In the genomic region with DNA sequence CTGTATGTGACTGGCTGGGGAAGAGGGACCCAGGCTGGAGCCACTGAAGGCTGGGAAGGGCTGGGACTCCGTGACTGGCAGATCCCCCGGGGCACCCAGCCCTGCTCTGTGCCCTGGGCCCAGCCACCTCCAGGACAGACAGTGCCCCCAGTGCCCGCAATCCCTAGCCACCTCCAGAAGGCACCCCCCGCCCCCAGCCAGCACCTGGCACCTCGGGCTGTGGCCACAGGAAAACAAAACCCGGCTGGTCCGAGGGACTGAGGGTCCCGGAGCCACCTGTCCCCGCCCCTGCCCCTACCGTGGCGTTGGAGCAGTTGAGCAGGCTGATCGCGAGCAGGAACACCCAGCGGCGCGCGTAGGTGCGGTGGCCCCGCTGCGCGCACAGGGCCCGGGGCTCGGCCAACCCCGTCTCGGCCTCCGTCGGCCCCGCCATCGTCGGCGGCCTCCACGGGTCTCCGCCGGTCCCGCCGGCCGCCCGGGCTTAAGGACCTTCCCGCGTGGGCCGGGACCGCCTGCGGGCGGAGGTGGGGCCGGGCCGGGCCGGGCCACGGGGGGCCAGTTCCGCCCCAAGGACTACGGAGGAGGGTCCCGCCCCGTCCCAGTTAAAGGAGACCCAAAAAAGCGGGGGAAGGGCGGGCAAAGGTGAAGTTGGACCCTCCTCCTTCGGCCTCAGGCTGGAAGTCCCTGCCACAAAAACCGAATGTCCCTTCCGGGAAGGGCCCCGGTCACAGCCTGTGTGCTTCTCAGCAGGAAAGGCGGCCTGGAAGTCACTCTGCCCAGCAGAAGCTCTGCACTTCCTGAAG, we compare ENCODE assay signal across 9 cellular contexts. TPM values are rescaled to one million over a fixed set of nuclear protein-coding genes. Genes with fewer than 3 reads are reported as not detected.
A peak's percentile ranks its signal among the peaks of the same experiment; 100 is the strongest.
DNase-seq lines count a peak whose midpoint lies in the region; ATAC-seq, FAIRE-seq and TF ChIP-seq lines count a peak whose summit lies in the region.
"Had no signal": no experiment of that assay in that cellular context is flagged by ENCODE, and none has a peak within 500 bp of the region (broad histone marks: within the 10 kb centered on the region; RNA-seq: fewer than 3 reads in every experiment).

A gene (minus strand): TSS at position 457 of the 803 bp plus-strand sequence. CDS start 24 bp downstream, at position 433.

- H3K27ac ChIP-seq in endothelial cell of umbilical vein (ENCODE audit: insufficient read depth, low read depth, low read length) (peak within 1 kb of the TSS; percentile 12), upper lobe of right lung (peak within 1 kb of the TSS; percentile 88), Karpas-422 (ENCODE audit: low read length) (no peak within 1 kb of the TSS)

- H3K4me2 ChIP-seq in endothelial cell of umbilical vein (ENCODE audit: insufficient read depth, low read length) (peak within 1 kb of the TSS; percentile 30), Karpas-422 (ENCODE audit: low read depth, low read length, poor library complexity, severe bottlenecking) (no peak within 1 kb of the TSS)

- FAIRE-seq in endothelial cell of umbilical vein (lab: Jason Lieb, UNC), result peak; percentile 15
- FAIRE-seq in GM12891 (lab: Jason Lieb, UNC), result no peak

- intact Hi-C loops in activated naive CD4-positive, alpha-beta T cell treated with anti-CD3 and anti-CD28 coated beads for 36 hours (cut with micrococcal nuclease), result no loop called here
- intact Hi-C loops in endothelial cell of umbilical vein (cut with micrococcal nuclease) (no loop called here), upper lobe of right lung (cut with DNase I) (no loop called here)

- ATAC-seq in upper lobe of right lung, result peak; percentile 53

- H4K20me1 ChIP-seq in endothelial cell of umbilical vein (replicated peaks; ENCODE audit: control insufficient read depth, extremely low read depth, insufficient read depth, low read length) (no peaks in the 10 kb centered on the region), Karpas-422 (ENCODE audit: insufficient read depth, low read depth, low read length) (no peaks in the 10 kb centered on the region)

- no peak within 1 kb of the TSS for H3K27ac Mint-ChIP-seq in activated naive CD4-positive, alpha-beta T cell treated with anti-CD3 and anti-CD28 coated beads, Interleukin-2, amount 10 ng/mL, durations not matched to agents 7 days and 5 days
- no peak within 1 kb of the TSS for H3K27ac Mint-ChIP-seq in activated naive CD4-positive, alpha-beta T cell treated with anti-CD3 and anti-CD28 coated beads for 36 hours

- DNase-seq in activated naive CD4-positive, alpha-beta T cell treated with anti-CD3 and anti-CD28 coated beads, Interleukin-2, amount 10 ng/mL, durations not matched to agents 7 days and 5 days, result peak; percentile 24
- DNase-seq in activated naive CD4-positive, alpha-beta T cell treated with anti-CD3 and anti-CD28 coated beads for 36 hours, result no peak
- no peak for DNase-seq in endothelial cell of umbilical vein (ENCODE audit: low read depth, low spot score)
- no peak for DNase-seq in mucosa of gallbladder (ENCODE audit: low spot score)
- DNase-seq in upper lobe of right lung, result peak; percentile 80
- no peak for DNase-seq in GM12891 (ENCODE audit: insufficient read length, low spot score)
- DNase-seq in activated naive CD4-positive, alpha-beta T cell treated with anti-CD3 and anti-CD28 coated beads, Interleukin-2, amount 50 U/mL, for 16 hours, result no peak
- no peak for DNase-seq in Karpas-422
- DNase-seq: Caco-2 had no signal

- no peaks in the 10 kb centered on the region for H3K36me3 Mint-ChIP-seq in activated naive CD4-positive, alpha-beta T cell treated with anti-CD3 and anti-CD28 coated beads, Interleukin-2, amount 10 ng/mL, durations not matched to agents 7 days and 5 days
- H3K36me3 Mint-ChIP-seq in activated naive CD4-positive, alpha-beta T cell treated with anti-CD3 and anti-CD28 coated beads for 36 hours (ENCODE audit: low read depth), result no peaks in the 10 kb centered on the region

- H3K9me2 ChIP-seq in Karpas-422 (replicated peaks; ENCODE audit: insufficient read depth, low read length), result no peaks in the 10 kb centered on the region

- H3K9me1 ChIP-seq in endothelial cell of umbilical vein (replicated peaks; ENCODE audit: control insufficient read depth, extremely low read depth, insufficient read depth, low read length), result no peaks in the 10 kb centered on the region

- peaks cover 53% of the 10 kb centered on the region for H3K27me3 Mint-ChIP-seq in activated naive CD4-positive, alpha-beta T cell treated with anti-CD3 and anti-CD28 coated beads, Interleukin-2, amount 10 ng/mL, durations not matched to agents 7 days and 5 days
- peaks cover 19% of the 10 kb centered on the region for H3K27me3 Mint-ChIP-seq in activated naive CD4-positive, alpha-beta T cell treated with anti-CD3 and anti-CD28 coated beads for 36 hours (ENCODE audit: low read depth)

- H3K9me3 ChIP-seq in endothelial cell of umbilical vein (replicated peaks; ENCODE audit: control insufficient read depth, insufficient read depth, low read length), result no peaks in the 10 kb centered on the region
- H3K9me3 ChIP-seq in upper lobe of right lung, result no peaks in the 10 kb centered on the region
- H3K9me3 ChIP-seq in Karpas-422 (ENCODE audit: low read length), result no peaks in the 10 kb centered on the region
- H3K9me3 ChIP-seq: Caco-2 had no signal

- H3K27me3 ChIP-seq in endothelial cell of umbilical vein (ENCODE audit: control insufficient read depth in 2 of 2, insufficient read depth in 2 of 2, low read length in 2 of 2) (peaks cover 0 to 4% of the 10 kb centered on the region in 2 experiments), upper lobe of right lung (no peaks in the 10 kb centered on the region), Karpas-422 (ENCODE audit: low read length) (no peaks in the 10 kb centered on the region)

- TF ChIP-seq CTCF in endothelial cell of umbilical vein (IDR thresholded peaks at IDR 0.05; ENCODE audit: extremely low read depth in 1 of 2, insufficient read depth in 1 of 2, low read depth in 1 of 2, low read length in 2 of 2) (no peak), upper lobe of right lung (IDR thresholded peaks at IDR 0.05) (peak; percentile 2)

- H3K9ac ChIP-seq in endothelial cell of umbilical vein (replicated peaks; ENCODE audit: extremely low read depth, insufficient read depth, low read length) (no peak within 1 kb of the TSS), Karpas-422 (ENCODE audit: low read length) (no peak within 1 kb of the TSS)

- dilution Hi-C loops in endothelial cell of umbilical vein (cut with MboI; ENCODE audit: extremely low pct_ligation_motif_present, low sequenced_read_pairs), result no loop called here

- H3K4me3 Mint-ChIP-seq in activated naive CD4-positive, alpha-beta T cell treated with anti-CD3 and anti-CD28 coated beads, Interleukin-2, amount 10 ng/mL, durations not matched to agents 7 days and 5 days, result no peak within 1 kb of the TSS
- no peak within 1 kb of the TSS for H3K4me3 Mint-ChIP-seq in activated naive CD4-positive, alpha-beta T cell treated with anti-CD3 and anti-CD28 coated beads for 36 hours

- H3K79me2 ChIP-seq in endothelial cell of umbilical vein (ENCODE audit: control insufficient read depth, insufficient read depth, low read length) (no peaks in the 10 kb centered on the region), Karpas-422 (ENCODE audit: low read length) (no peaks in the 10 kb centered on the region)

- POLR2A ChIA-PET in endothelial cell of umbilical vein (lab: Charles Lee), result no interaction called here

- peaks cover 14% of the 10 kb centered on the region for H3K4me1 ChIP-seq in endothelial cell of umbilical vein (ENCODE audit: control insufficient read depth, extremely low read depth, insufficient read depth, low read length)
- H3K4me1 ChIP-seq in upper lobe of right lung, result peaks cover 30% of the 10 kb centered on the region
- H3K4me1 ChIP-seq in Karpas-422 (ENCODE audit: low read length), result no peaks in the 10 kb centered on the region

- H3K4me3 ChIP-seq in endothelial cell of umbilical vein (replicated peaks in 1 of 3; ENCODE audit: insufficient read depth in 1 of 3, low read depth in 1 of 3, low read length in 3 of 3), result peak within 1 kb of the TSS in 2 of 3 experiments; percentile 0 to 35
- peak within 1 kb of the TSS; percentile 67 for H3K4me3 ChIP-seq in upper lobe of right lung
- H3K4me3 ChIP-seq in Karpas-422 (ENCODE audit: low read length), result no peak within 1 kb of the TSS

- TF ChIP-seq POLR2A in endothelial cell of umbilical vein (IDR thresholded peaks at IDR 0.05; ENCODE audit: low read depth, low read length) (peak; percentile 19), GM12891 (IDR thresholded peaks at IDR 0.05; ENCODE audit: low read depth, low read length) (no peak)

- no peaks in the 10 kb centered on the region for H3K9me3 Mint-ChIP-seq in activated naive CD4-positive, alpha-beta T cell treated with anti-CD3 and anti-CD28 coated beads, Interleukin-2, amount 10 ng/mL, durations not matched to agents 7 days and 5 days
- no peaks in the 10 kb centered on the region for H3K9me3 Mint-ChIP-seq in activated naive CD4-positive, alpha-beta T cell treated with anti-CD3 and anti-CD28 coated beads for 36 hours

- no peaks in the 10 kb centered on the region for H3K36me3 ChIP-seq in endothelial cell of umbilical vein (ENCODE audit: control insufficient read depth in 2 of 2, extremely low read depth in 1 of 2, insufficient read depth in 2 of 2, low read length in 2 of 2)
- no peaks in the 10 kb centered on the region for H3K36me3 ChIP-seq in upper lobe of right lung
- no peaks in the 10 kb centered on the region for H3K36me3 ChIP-seq in Karpas-422 (ENCODE audit: insufficient read depth, low read length)

- BruUV-seq in endothelial cell of umbilical vein (replicated peaks; lab: Mats Ljungman, UMichigan), result no TSS peak

- H2AFZ ChIP-seq in endothelial cell of umbilical vein (ENCODE audit: low read depth, low read length) (peak within 1 kb of the TSS; percentile 95), Karpas-422 (ENCODE audit: low read length) (no peak within 1 kb of the TSS)

- CTCF ChIA-PET in activated naive CD4-positive, alpha-beta T cell treated with anti-CD3 and anti-CD28 coated beads, Interleukin-2, amount 10 ng/mL, durations not matched to agents 7 days and 5 days (lab: Charles Lee), result no interaction called here
- CTCF ChIA-PET in activated naive CD4-positive, alpha-beta T cell treated with anti-CD3 and anti-CD28 coated beads for 36 hours (lab: Charles Lee), result no interaction called here
- CTCF ChIA-PET in endothelial cell of umbilical vein (lab: Charles Lee), result no interaction called here

- H3K4me1 Mint-ChIP-seq in activated naive CD4-positive, alpha-beta T cell treated with anti-CD3 and anti-CD28 coated beads, Interleukin-2, amount 10 ng/mL, durations not matched to agents 7 days and 5 days, result no peaks in the 10 kb centered on the region
- no peaks in the 10 kb centered on the region for H3K4me1 Mint-ChIP-seq in activated naive CD4-positive, alpha-beta T cell treated with anti-CD3 and anti-CD28 coated beads for 36 hours (ENCODE audit: low read depth)

RNA-seq across cellular contexts. Expression of the gene that starts here (rescaled TPM):
- not detected for total RNA-seq in activated naive CD4-positive, alpha-beta T cell treated with anti-CD3 and anti-CD28 coated beads for 36 hours
- 5.0 and 11.5 TPM in 2 replicates for total RNA-seq in endothelial cell of umbilical vein
- 4.2 and 4.6 TPM in 2 replicates for polyA plus RNA-seq in endothelial cell of umbilical vein
- polyA plus RNA-seq in endothelial cell of umbilical vein (2011; cell fraction: cytosol; rRNA removed), result 1.2 and 2.0 TPM in 2 replicates
- 6.6 and 9.1 TPM in 2 replicates for polyA plus RNA-seq in endothelial cell of umbilical vein (2011; cell fraction: nucleus; rRNA removed)
- 1.3 and 1.5 TPM in 2 replicates for polyA plus RNA-seq in endothelial cell of umbilical vein (2012)
- 1.1 and 2.0 TPM in 2 replicates for polyA minus RNA-seq in endothelial cell of umbilical vein
- polyA minus RNA-seq in endothelial cell of umbilical vein (2011; cell fraction: cytosol; rRNA and poly(A)+ RNA removed), result not detected
- polyA minus RNA-seq in endothelial cell of umbilical vein (2011; cell fraction: nucleus; rRNA and poly(A)+ RNA removed), result 2.0 and 3.1 TPM in 2 replicates
- total RNA-seq in mucosa of gallbladder, result 13.9 TPM
- total RNA-seq in upper lobe of right lung, result 32.9 TPM
- 0.42 TPM for polyA plus RNA-seq in GM12891 (2012; ENCODE audit: low read depth, missing spikeins)
- total RNA-seq in Karpas-422 (2014; rRNA removed; shearing (Covaris generic); ENCODE audit: low replicate concordance), result not detected in 2 replicates

Comparison
In these comparisons a context has a peak if more than half of its experiments do, and no peak if none do; other contexts are left out.
1. DNase-seq: peak in activated naive CD4-positive, alpha-beta T cell treated with anti-CD3 and anti-CD28 coated beads, Interleukin-2, amount 10 ng/mL, durations not matched to agents 7 days and 5 days (single experiment) and upper lobe of right lung (single experiment); none in activated naive CD4-positive, alpha-beta T cell treated with anti-CD3 and anti-CD28 coated beads for 36 hours (single experiment), endothelial cell of umbilical vein (single experiment), mucosa of gallbladder (single experiment), GM12891 (single experiment), activated naive CD4-positive, alpha-beta T cell treated with anti-CD3 and anti-CD28 coated beads, Interleukin-2, amount 50 U/mL, for 16 hours (single experiment) and Karpas-422 (single experiment).